Comparison of ENCODE assay signal across 1 cellular context in genomic region chr4:181432347-181432746, GRCh38.
TF ChIP-seq lines count a peak whose summit lies in the region.

No MANE protein-coding gene starts in this region.

TF ChIP-seq in GM23338, 12 proteins besides CTCF, POLR2A, EP300 and RAD21 (continued from another document):
- TF ChIP-seq REST (IDR thresholded peaks at IDR 0.05; ENCODE audit: unreplicated experiment) (no peak), STAT1 (IDR thresholded peaks at IDR 0.05; ENCODE audit: unreplicated experiment) (no peak), ZNF114 (CRISPR knock-in tag; IDR thresholded peaks at IDR 0.05) (no peak), EZH2phosphoT487 (IDR thresholded peaks at IDR 0.05; ENCODE audit: unreplicated experiment) (no peak), POLR2AphosphoS5 (IDR thresholded peaks at IDR 0.05; ENCODE audit: low read depth) (no peak), EZH2 (IDR thresholded peaks at IDR 0.05; ENCODE audit: low read depth, unreplicated experiment) (no peak), ZNF331 (CRISPR knock-in tag; IDR thresholded peaks at IDR 0.05; ENCODE audit: low read depth) (no peak), NANOG (IDR thresholded peaks at IDR 0.05; ENCODE audit: borderline replicate concordance) (no peak), ETS1 (IDR thresholded peaks at IDR 0.05) (no peak), JUNB (IDR thresholded peaks at IDR 0.05; ENCODE audit: unreplicated experiment) (no peak)
TF ChIP-seq in GM23338: peak in this region for 0.
